ENCODE assay signal across 8 cellular contexts in genomic region chr22:50691521-50691920, GRCh38. TPM values are rescaled to one million over a fixed set of nuclear protein-coding genes. Genes with fewer than 3 reads are reported as not detected.
DNase-seq lines count a peak whose midpoint lies in the region; ATAC-seq, FAIRE-seq and TF ChIP-seq lines count a peak whose summit lies in the region.

No MANE protein-coding gene starts in this region.

- DNase-seq in CD8-positive, alpha-beta T cell, result peak in 2 of 7 experiments; percentile 27 to 28
- peak; percentile 72 for DNase-seq in H7
- DNase-seq in SJSA1 (ENCODE audit: low read depth in 1 of 2, low spot score in 2 of 2), result peak; percentile 33 to 39
- DNase-seq in endothelial cell of umbilical vein (ENCODE audit: low read depth, low spot score), result peak; percentile 61
- no peak for DNase-seq in spleen
- DNase-seq in COR-L47 (lab: John Stamatoyannopoulos, UW), result no peak

- 12 to 29% (median 17%) methylated on average over 2 of the region's 2 CpGs for WGBS in spleen, 5 donors

- FAIRE-seq in endothelial cell of umbilical vein (lab: Jason Lieb, UNC), result peak; percentile 24

- H3K4me1 ChIP-seq in CD8-positive, alpha-beta T cell (ENCODE audit: insufficient read depth, low read length), result no peaks in the 10 kb centered on the region
- H3K4me1 ChIP-seq in SJSA1 (replicated peaks), result no peaks in the 10 kb centered on the region; the same call in 1 of the 2 replicates
- H3K4me1 ChIP-seq in endothelial cell of umbilical vein (ENCODE audit: control insufficient read depth, extremely low read depth, insufficient read depth, low read length), result peaks cover 16% of the 10 kb centered on the region
- H3K4me1 ChIP-seq in spleen, result peaks cover 0 to 84% (median 50%) of the 10 kb centered on the region in 6 donors

- dilution Hi-C loops in endothelial cell of umbilical vein (cut with MboI; ENCODE audit: extremely low pct_ligation_motif_present, low sequenced_read_pairs), result no loop called here

- peaks cover 6% of the 10 kb centered on the region for H3K9me3 Mint-ChIP-seq in CD8-positive, alpha-beta T cell

- H3K27me3 Mint-ChIP-seq in CD8-positive, alpha-beta T cell (ENCODE audit: low read depth), result peaks cover 4% of the 10 kb centered on the region

- H3K27me3 ChIP-seq in CD8-positive, alpha-beta T cell (ENCODE audit: insufficient read depth, low read length), result no peaks in the 10 kb centered on the region
- peaks cover 1% of the 10 kb centered on the region; the same call in 1 of the 2 replicates for H3K27me3 ChIP-seq in H7 (ENCODE audit: control insufficient read depth, insufficient read depth, low read length)
- H3K27me3 ChIP-seq in SJSA1 (replicated peaks), result peaks cover 39% of the 10 kb centered on the region
- no peaks in the 10 kb centered on the region for H3K27me3 ChIP-seq in endothelial cell of umbilical vein (ENCODE audit: control insufficient read depth in 2 of 2, insufficient read depth in 2 of 2, low read length in 2 of 2)
- peaks cover 0 to 4% (median 0%) of the 10 kb centered on the region in 7 donors for H3K27me3 ChIP-seq in spleen (replicated peaks in 1 of 7)

- H3K4me3 Mint-ChIP-seq in CD8-positive, alpha-beta T cell, result no peak overlapping the region

- H3K4me1 Mint-ChIP-seq in CD8-positive, alpha-beta T cell (ENCODE audit: low read depth), result no peaks in the 10 kb centered on the region

- H3K27ac Mint-ChIP-seq in CD8-positive, alpha-beta T cell, result no peak overlapping the region

- no peaks in the 10 kb centered on the region for H3K9me3 ChIP-seq in CD8-positive, alpha-beta T cell (ENCODE audit: low read length)
- H3K9me3 ChIP-seq in SJSA1 (replicated peaks), result no peaks in the 10 kb centered on the region
- H3K9me3 ChIP-seq in endothelial cell of umbilical vein (replicated peaks; ENCODE audit: control insufficient read depth, insufficient read depth, low read length), result no peaks in the 10 kb centered on the region
- H3K9me3 ChIP-seq in spleen, result peaks cover 0 to 4% (median 0%) of the 10 kb centered on the region in 8 donors

- H3K4me3 ChIP-seq in CD8-positive, alpha-beta T cell (ENCODE audit: low read depth, low read length), result no peak overlapping the region
- no peak overlapping the region for H3K4me3 ChIP-seq in H7 (ENCODE audit: insufficient read depth, low read depth, low read length)
- H3K4me3 ChIP-seq in SJSA1, result no peak overlapping the region
- no peak overlapping the region for H3K4me3 ChIP-seq in endothelial cell of umbilical vein (replicated peaks in 1 of 3; ENCODE audit: insufficient read depth in 1 of 3, low read depth in 1 of 3, low read length in 3 of 3)
- H3K4me3 ChIP-seq in spleen, result no peak overlapping the region

- no peaks in the 10 kb centered on the region for H3K9me1 ChIP-seq in endothelial cell of umbilical vein (replicated peaks; ENCODE audit: control insufficient read depth, extremely low read depth, insufficient read depth, low read length)

- H2AFZ ChIP-seq in endothelial cell of umbilical vein (ENCODE audit: low read depth, low read length), result no peak overlapping the region

- TF ChIP-seq CTCF in CD8-positive, alpha-beta T cell (IDR thresholded peaks at IDR 0.05), result peak; percentile 42
- TF ChIP-seq CTCF in endothelial cell of umbilical vein (IDR thresholded peaks at IDR 0.05; ENCODE audit: extremely low read depth in 1 of 2, insufficient read depth in 1 of 2, low read depth in 1 of 2, low read length in 2 of 2) (peak; percentile 44 to 47), spleen (IDR thresholded peaks at IDR 0.05 in 8 of 11, conservative IDR thresholded peaks at IDR 0.05 in 3 of 11) (peak in 8 of 11 experiments; percentile 9 to 59 (median 43))

- CTCF ChIA-PET in CD8-positive, alpha-beta T cell (lab: Charles Lee), result interaction anchor here (0.7 to 1.0 kb wide), 3 partner anchors 13 to 389 kb away, joined by 3 read pairs; no protein-coding TSS in a partner anchor
- CTCF ChIA-PET in endothelial cell of umbilical vein (lab: Charles Lee), result interaction anchor here (0.7 to 4.1 kb wide), 10 partner anchors 15 to 151 kb away, joined by 3 to 26 read pairs (median 6); partner anchors contain the start of genes ARSA and SYCE3

- BruUV-seq in endothelial cell of umbilical vein (replicated peaks; lab: Mats Ljungman, UMichigan), result no TSS peak

- H3K4me2 ChIP-seq in endothelial cell of umbilical vein (ENCODE audit: insufficient read depth, low read length), result no peak overlapping the region

- no peak overlapping the region for H3K9ac ChIP-seq in endothelial cell of umbilical vein (replicated peaks; ENCODE audit: extremely low read depth, insufficient read depth, low read length)

- no peak for ATAC-seq in CD8-positive, alpha-beta T cell
- ATAC-seq in HG03354 (IDR thresholded peaks at IDR 0.05; ENCODE audit: poor library complexity, severe bottlenecking, unreplicated experiment), result no peak
- no peak for ATAC-seq in GM18873 (IDR thresholded peaks at IDR 0.05; ENCODE audit: low FRiP score, unreplicated experiment)

- TF ChIP-seq POLR2A in endothelial cell of umbilical vein (IDR thresholded peaks at IDR 0.05; ENCODE audit: low read depth, low read length), result no peak
- no peak for TF ChIP-seq POLR2A in spleen (IDR thresholded peaks at IDR 0.05)

- intact Hi-C loops in CD8-positive, alpha-beta T cell (cut with DNase I, micrococcal nuclease), result loop anchor here (1.0 to 5.0 kb wide), 4 partner anchors 63 to 544 kb away; partner anchors contain the start of genes ARSA (in 1 of the 2), HDAC10 (in 1 of the 2) and KLHDC7B (in 1 of the 2)
- intact Hi-C loops in endothelial cell of umbilical vein (cut with micrococcal nuclease) (loop anchor here (1.0 to 5.0 kb wide), 5 partner anchors 15 to 115 kb away; partner anchors contain the start of gene ARSA), spleen (cut with DNase I; ENCODE audit: low total_unique reads) (no loop called here)

- no peak overlapping the region for H3K27ac ChIP-seq in CD8-positive, alpha-beta T cell (ENCODE audit: low read depth, low read length)
- H3K27ac ChIP-seq in SJSA1 (no peak overlapping the region), endothelial cell of umbilical vein (ENCODE audit: insufficient read depth, low read depth, low read length) (no peak overlapping the region), spleen (peak overlapping the region in 1 of 8 donors; percentile 14)

- no peaks in the 10 kb centered on the region for H3K36me3 ChIP-seq in CD8-positive, alpha-beta T cell (ENCODE audit: insufficient read depth, low read length)
- H3K36me3 ChIP-seq in H7 (replicated peaks; ENCODE audit: control insufficient read depth, insufficient read depth, low read length) (no peaks in the 10 kb centered on the region), SJSA1 (no peaks in the 10 kb centered on the region), endothelial cell of umbilical vein (ENCODE audit: control insufficient read depth in 2 of 2, extremely low read depth in 1 of 2, insufficient read depth in 2 of 2, low read length in 2 of 2) (peaks cover 45 to 52% of the 10 kb centered on the region in 2 experiments), spleen (peaks cover 0 to 36% (median 0%) of the 10 kb centered on the region in 6 donors)

- H3K36me3 Mint-ChIP-seq in CD8-positive, alpha-beta T cell, result no peaks in the 10 kb centered on the region

- peaks cover 20% of the 10 kb centered on the region for H4K20me1 ChIP-seq in endothelial cell of umbilical vein (replicated peaks; ENCODE audit: control insufficient read depth, extremely low read depth, insufficient read depth, low read length)

- H3K79me2 ChIP-seq in endothelial cell of umbilical vein (ENCODE audit: control insufficient read depth, insufficient read depth, low read length), result peaks cover 95% of the 10 kb centered on the region

- POLR2A ChIA-PET in CD8-positive, alpha-beta T cell (lab: Charles Lee), result no interaction called here
- POLR2A ChIA-PET in endothelial cell of umbilical vein (lab: Charles Lee), result no interaction called here

TF ChIP-seq in endothelial cell of umbilical vein, 7 proteins besides CTCF, POLR2A, EP300 and RAD21 (continues in another document):
- TF ChIP-seq FOS (IDR thresholded peaks at IDR 0.05; ENCODE audit: borderline replicate concordance, insufficient read depth, low read length) (no peak), MYC (IDR thresholded peaks at IDR 0.05; ENCODE audit: low read depth, low read length) (no peak), GATA2 (IDR thresholded peaks at IDR 0.05; ENCODE audit: insufficient read depth, insufficient read length, low read depth, low read length) (no peak), JUN (IDR thresholded peaks at IDR 0.05; ENCODE audit: borderline replicate concordance, insufficient read depth, insufficient read length, low read depth) (no peak), POLR2AphosphoS5 (IDR thresholded peaks at IDR 0.05; ENCODE audit: insufficient read depth, low read depth, low read length) (no peak)

RNA-seq across cellular contexts. Expression of gene SHANK3, which starts 18.9 kb away (rescaled TPM):
- not detected for total RNA-seq in CD8-positive, alpha-beta T cell
- total RNA-seq in H7 (2014; rRNA removed; shearing (Covaris generic)), result 1.8 and 2.1 TPM in 2 replicates
- total RNA-seq in SJSA1 (2014; rRNA removed; shearing (Covaris generic)), result 0.22 and 0.53 TPM in 2 replicates
- total RNA-seq in endothelial cell of umbilical vein (137 and 158 TPM in 2 replicates), spleen (100 to 1,000 TPM in 3 of 7 donors, 10 to 100 TPM in 4; 55.5 to 264 (median 89.1) TPM)
- polyA plus RNA-seq in endothelial cell of umbilical vein (26.1 and 29.7 TPM in 2 replicates), spleen (100 to 1,000 TPM in 1 of 3 donors, 10 to 100 TPM in 1, 1 to 10 TPM in 1; 9.9 to 112 (median 31.8) TPM)
- polyA plus RNA-seq in endothelial cell of umbilical vein (2011; cell fraction: cytosol; rRNA removed), result 11.8 and 19.1 TPM in 2 replicates
- polyA plus RNA-seq in endothelial cell of umbilical vein (2011; cell fraction: nucleus; rRNA removed), result 180 and 181 TPM in 2 replicates
- polyA plus RNA-seq in endothelial cell of umbilical vein (2012), result 37.4 and 44.9 TPM in 2 replicates
- 21.8 and 32.5 TPM in 2 replicates for polyA minus RNA-seq in endothelial cell of umbilical vein
- polyA minus RNA-seq in endothelial cell of umbilical vein (2011; cell fraction: cytosol; rRNA and poly(A)+ RNA removed), result not detected
- 55.9 and 115 TPM in 2 replicates for polyA minus RNA-seq in endothelial cell of umbilical vein (2011; cell fraction: nucleus; rRNA and poly(A)+ RNA removed)

RNA-seq across cellular contexts. Expression of gene ACR, which starts 46.5 kb away (rescaled TPM):
- not detected for total RNA-seq in CD8-positive, alpha-beta T cell
- total RNA-seq in H7 (2014; rRNA removed; shearing (Covaris generic)), result 0.07 TPM in 1 of 2 replicates, not detected in the other
- not detected in 2 replicates for total RNA-seq in SJSA1 (2014; rRNA removed; shearing (Covaris generic))
- total RNA-seq in endothelial cell of umbilical vein (4.1 and 4.9 TPM in 2 replicates), spleen (10 to 100 TPM in 1 of 7 donors, 1 to 10 TPM in 5, under 1 TPM in 1; 0.88 to 12.5 (median 2.3) TPM)
- polyA plus RNA-seq in endothelial cell of umbilical vein (0.43 and 0.91 TPM in 2 replicates), spleen (1 to 10 TPM in 1 of 3 donors, under 1 TPM in 2; 0.21 to 1.2 (median 0.67) TPM)
- polyA plus RNA-seq in endothelial cell of umbilical vein (2011; cell fraction: cytosol; rRNA removed), result 0.21 and 0.25 TPM in 2 replicates
- polyA plus RNA-seq in endothelial cell of umbilical vein (2011; cell fraction: nucleus; rRNA removed), result 4.4 and 4.5 TPM in 2 replicates
- 0.60 and 0.82 TPM in 2 replicates for polyA plus RNA-seq in endothelial cell of umbilical vein (2012)
- polyA minus RNA-seq in endothelial cell of umbilical vein, result 1.1 and 3.4 TPM in 2 replicates
- not detected for polyA minus RNA-seq in endothelial cell of umbilical vein (2011; cell fraction: cytosol; rRNA and poly(A)+ RNA removed)
- polyA minus RNA-seq in endothelial cell of umbilical vein (2011; cell fraction: nucleus; rRNA and poly(A)+ RNA removed), result 2.6 and 4.5 TPM in 2 replicates

Comparison
In these comparisons a context has a peak if more than half of its experiments do, and no peak if none do; other contexts are left out.
1. DNase-seq: peak in H7 (single experiment), SJSA1 (2 of 2) and endothelial cell of umbilical vein (single experiment); none in spleen (single experiment) and COR-L47 (single experiment).
2. RNA of gene SHANK3, which starts 18.9 kb away (total RNA-seq): 137 to 158 TPM in endothelial cell of umbilical vein and 55.5 to 264 TPM in spleen; 1.8 to 2.1 TPM in H7, 0.22 to 0.53 TPM in SJSA1 and not detected in CD8-positive, alpha-beta T cell; every median in the first group is over 10 times any median in the second.
3. Peak in every context shown above with its lines, with median percentiles within 50 percentile points of each other: CTCF ChIP-seq.